In genomic region chr13:51674276-51674675, GRCh38 we compare ENCODE assay signal across 15 cellular contexts.
DNase-seq lines count a peak whose midpoint lies in the region; ATAC-seq, FAIRE-seq and TF ChIP-seq lines count a peak whose summit lies in the region.
"Had no signal": no experiment of that assay in that cellular context is flagged by ENCODE, and none has a peak within 500 bp of the region (broad histone marks: within the 10 kb centered on the region; RNA-seq: fewer than 3 reads in every experiment).

No MANE protein-coding gene starts in this region.

- H3K27me3 Mint-ChIP-seq in activated CD4-positive, alpha-beta T cell treated with anti-CD3 and anti-CD28 coated beads, Interleukin-2, amount 10 ng/mL, durations not matched to agents 24 days and 14 days = no peaks in the 10 kb centered on the region

- no peak overlapping the region for H3K4ac ChIP-seq in H1 (replicated peaks; ENCODE audit: insufficient read length, low read depth, low read length)

- peaks cover 9% of the 10 kb centered on the region for H3K36me3 Mint-ChIP-seq in activated CD4-positive, alpha-beta T cell treated with anti-CD3 and anti-CD28 coated beads, Interleukin-2, amount 10 ng/mL, durations not matched to agents 24 days and 14 days (ENCODE audit: low read depth)

- H3K56ac ChIP-seq in H1 (replicated peaks; ENCODE audit: insufficient read length, low read depth, low read length) = no peak overlapping the region

- H2BK120ac ChIP-seq in H1 (replicated peaks; ENCODE audit: low read depth, low read length) = no peak overlapping the region

- no peak for TF ChIP-seq CTCF in 22Rv1 (IDR thresholded peaks at IDR 0.05)
- TF ChIP-seq CTCF in H1 (IDR thresholded peaks at IDR 0.05; ENCODE audit: control extremely low read depth in 1 of 3, insufficient read depth in 1 of 3, low read depth in 1 of 3, low read length in 3 of 3) = no peak
- no peak for TF ChIP-seq CTCF in lower lobe of right lung (IDR thresholded peaks at IDR 0.05)

- TF ChIP-seq RAD21 in H1 (IDR thresholded peaks at IDR 0.05 in 1 of 2, conservative IDR thresholded peaks at IDR 0.05 in 1 of 2; ENCODE audit: low read depth in 2 of 2, low read length in 2 of 2) = no peak

- H3K36me3 ChIP-seq in H1 (ENCODE audit: control insufficient read depth in 2 of 4, insufficient read depth in 4 of 4, low read length in 3 of 4) (no peaks in the 10 kb centered on the region), lower lobe of right lung (no peaks in the 10 kb centered on the region)
- H3K36me3 ChIP-seq: uterus had no signal

- POLR2A ChIA-PET in H1 (lab: Charles Lee; ENCODE audit: partially characterized antibody) = interaction anchor here (0.6 to 2.1 kb wide), 3 partner anchors 11 to 221 kb away, joined by 3 to 6 read pairs (median 4); partner anchors contain the start of gene INTS6

- no peaks in the 10 kb centered on the region for H3K23me2 ChIP-seq in H1 (ENCODE audit: low read depth, low read length)

- H3K23ac ChIP-seq in H1 (ENCODE audit: insufficient read length) = no peak overlapping the region

- peaks cover 6% of the 10 kb centered on the region for H3K9me3 Mint-ChIP-seq in activated CD4-positive, alpha-beta T cell treated with anti-CD3 and anti-CD28 coated beads, Interleukin-2, amount 10 ng/mL, durations not matched to agents 24 days and 14 days

- H2BK12ac ChIP-seq in H1 (ENCODE audit: low read depth, low read length) = no peak overlapping the region

- H3K14ac ChIP-seq in H1 (ENCODE audit: insufficient read length) = no peak overlapping the region

- no peaks in the 10 kb centered on the region for H3K27me3 ChIP-seq in H1 (replicated peaks in 1 of 4; ENCODE audit: control insufficient read depth in 3 of 4, extremely low read depth in 1 of 4, insufficient read depth in 3 of 4, low read length in 3 of 4)
- H3K27me3 ChIP-seq in lower lobe of right lung (ENCODE audit: low read depth) = no peaks in the 10 kb centered on the region
- H3K27me3 ChIP-seq: uterus had no signal

- H4K8ac ChIP-seq in H1 (ENCODE audit: extremely low read depth, insufficient read depth, low read length) = no peak overlapping the region

- H3K4me3 ChIP-seq in H1 (ENCODE audit: extremely low read depth in 1 of 4, insufficient read depth in 2 of 4, low read depth in 3 of 4, low read length in 4 of 4) (no peak overlapping the region), lower lobe of right lung (no peak overlapping the region)
- H3K4me3 ChIP-seq: uterus had no signal

- no peak overlapping the region for H2BK20ac ChIP-seq in H1 (ENCODE audit: low read length)

- H3K9ac ChIP-seq in H1 (replicated peaks in 1 of 4; ENCODE audit: extremely low read depth in 1 of 4, low read depth in 3 of 4, low read length in 3 of 4) = no peak overlapping the region

- no peak overlapping the region for H2BK5ac ChIP-seq in H1 (ENCODE audit: low read depth, low read length)

- no peak overlapping the region for H2AK5ac ChIP-seq in H1 (ENCODE audit: low read depth, low read length)

- H3K4me3 Mint-ChIP-seq in activated CD4-positive, alpha-beta T cell treated with anti-CD3 and anti-CD28 coated beads, Interleukin-2, amount 10 ng/mL, durations not matched to agents 24 days and 14 days = no peak overlapping the region

- H3K4me1 ChIP-seq in H1 (replicated peaks in 1 of 4; ENCODE audit: control insufficient read depth in 3 of 4, insufficient read depth in 4 of 4, low read length in 3 of 4) (peaks cover 0 to 4% (median 1%) of the 10 kb centered on the region in 4 experiments; a peak in 3 of 7 replicates), lower lobe of right lung (peaks cover 15% of the 10 kb centered on the region)
- H3K4me1 ChIP-seq: uterus had no signal

- CTCF ChIA-PET in H1 (lab: Charles Lee; ENCODE audit: partially characterized antibody) = no interaction called here

- no peak overlapping the region for H3K27ac Mint-ChIP-seq in activated CD4-positive, alpha-beta T cell treated with anti-CD3 and anti-CD28 coated beads, Interleukin-2, amount 10 ng/mL, durations not matched to agents 24 days and 14 days

- 60% methylated on average over 5 of the region's 5 CpGs; no CpG with 5 or more reads in 1 of the 2 experiments for WGBS in H1 (ENCODE audit: extremely low coverage in 1 of 2, insufficient coverage in 1 of 2, insufficient read length in 1 of 2, insufficient replicate concordance in 2 of 2, low coverage in 1 of 2, low lambda C conversion rate in 2 of 2, missing lambda C conversion rate in 1 of 2), 2 experiments

- TF ChIP-seq EP300 in H1 (IDR thresholded peaks at IDR 0.05; ENCODE audit: borderline replicate concordance in 1 of 2, low read depth in 2 of 2, low read length in 2 of 2) = no peak

- H3K79me1 ChIP-seq in H1 (ENCODE audit: low read depth, low read length) = peaks cover 2% of the 10 kb centered on the region; the same call in 1 of the 2 replicates

- no peak overlapping the region for H2AFZ ChIP-seq in H1 (ENCODE audit: low read length)

- H4K20me1 ChIP-seq in H1 (replicated peaks in 1 of 2; ENCODE audit: control insufficient read depth in 1 of 2, insufficient read depth in 2 of 2, low read length in 2 of 2) = no peaks in the 10 kb centered on the region

- no peak overlapping the region for H3K4me2 ChIP-seq in H1 (ENCODE audit: insufficient read depth in 1 of 2, low read depth in 2 of 2, low read length in 2 of 2)

- no peaks in the 10 kb centered on the region for H3K9me3 ChIP-seq in H1 (ENCODE audit: insufficient read depth in 2 of 2, low read depth in 1 of 2, low read length in 1 of 2)
- H3K9me3 ChIP-seq in lower lobe of right lung = no peaks in the 10 kb centered on the region
- H3K9me3 ChIP-seq: uterus had no signal

- no peak overlapping the region for H4K5ac ChIP-seq in H1 (ENCODE audit: insufficient read length, low read depth, low read length)

- intact Hi-C loops in lower lobe of right lung (cut with DNase I) = no loop called here
- intact Hi-C loops in activated CD4-positive, alpha-beta T cell treated with anti-CD3 and anti-CD28 coated beads, Interleukin-2, amount 10 ng/mL, durations not matched to agents 24 days and 14 days (cut with micrococcal nuclease) = no loop called here

- no peak overlapping the region for H4K91ac ChIP-seq in H1 (replicated peaks; ENCODE audit: insufficient read length, low read length)

- no peak overlapping the region for H3K18ac ChIP-seq in H1 (ENCODE audit: extremely low read depth, low read length)

- peak overlapping the region; percentile 59 for H3K27ac ChIP-seq in 22Rv1
- H3K27ac ChIP-seq in H1 (ENCODE audit: low read depth, low read length) = no peak overlapping the region
- H3K27ac ChIP-seq in lower lobe of right lung = peak overlapping the region; percentile 38
- H3K27ac ChIP-seq: uterus had no signal

- DNase-seq in NCI-H2029 (lab: John Stamatoyannopoulos, UW) = peak; percentile 64
- no peak for DNase-seq in H1 (ENCODE audit: low read depth in 1 of 2, low spot score in 2 of 2)
- peak; percentile 78 for DNase-seq in lower lobe of right lung
- DNase-seq in activated CD4-positive, alpha-beta T cell treated with anti-CD3 and anti-CD28 coated beads, Interleukin-2, amount 10 ng/mL, durations not matched to agents 24 days and 14 days = no peak
- no peak for DNase-seq in midbrain (lab: John Stamatoyannopoulos, UW)
- DNase-seq: activated CD4-positive, alpha-beta T cell treated with anti-CD3 and anti-CD28 coated beads, Interleukin-2, amount 50 U/mL, for 4 hours; DND-41; HCEC 1CT; NCI-H1436; uterus had no signal

- no peak overlapping the region for H2BK15ac ChIP-seq in H1 (ENCODE audit: low read length)

- peaks cover 2% of the 10 kb centered on the region for H3K4me1 Mint-ChIP-seq in activated CD4-positive, alpha-beta T cell treated with anti-CD3 and anti-CD28 coated beads, Interleukin-2, amount 10 ng/mL, durations not matched to agents 24 days and 14 days

- FAIRE-seq in H1 (lab: Jason Lieb, UNC) = peak; percentile 68
- FAIRE-seq: endothelial cell of umbilical vein, GM12891 had no signal

- ATAC-seq in lower lobe of right lung = peak; percentile 95 to 98
- ATAC-seq in HG03439 (IDR thresholded peaks at IDR 0.05; ENCODE audit: unreplicated experiment) = no peak
- ATAC-seq in HG02588 (IDR thresholded peaks at IDR 0.05; ENCODE audit: unreplicated experiment) = no peak

- no peak for TF ChIP-seq POLR2A in H1 (IDR thresholded peaks at IDR 0.05; ENCODE audit: control extremely low read depth in 1 of 2, low read depth in 2 of 2, low read length in 2 of 2)

- H3K79me2 ChIP-seq in H1 (ENCODE audit: control insufficient read depth in 1 of 2, insufficient read depth in 2 of 2, low read length in 2 of 2) = peaks cover 0 to 69% of the 10 kb centered on the region in 2 experiments; a peak in 2 of 4 replicates

TF ChIP-seq in H1, 55 proteins besides CTCF, POLR2A, EP300 and RAD21 (continues in another document):
- 0 out of 2 replicates have a peak, but pooled peaks have one; percentile 46 for TF ChIP-seq SP1 (IDR thresholded peaks at IDR 0.05; ENCODE audit: low read depth, low read length)
- TF ChIP-seq ATF3 (IDR thresholded peaks at IDR 0.05; ENCODE audit: insufficient read depth, low read depth, low read length) = no peak
- TF ChIP-seq CBX8 (IDR thresholded peaks at IDR 0.05; ENCODE audit: borderline replicate concordance, low read depth, low read length) = no peak
- TF ChIP-seq ASH2L (IDR thresholded peaks at IDR 0.05; ENCODE audit: low read length) = peak; percentile 40
- no peak for TF ChIP-seq KDM1A (IDR thresholded peaks at IDR 0.05; ENCODE audit: borderline replicate concordance, low read length)
- no peak for TF ChIP-seq YY1 (IDR thresholded peaks at IDR 0.05; ENCODE audit: low read depth, low read length)
- no peak for TF ChIP-seq EGR1 (IDR thresholded peaks at IDR 0.05; ENCODE audit: borderline replicate concordance, low read depth, low read length)
- TF ChIP-seq FOSL1 (IDR thresholded peaks at IDR 0.05; ENCODE audit: insufficient read depth, low read depth, low read length) = no peak
- TF ChIP-seq SP2 (IDR thresholded peaks at IDR 0.05; ENCODE audit: low read length) = no peak

Comparison
In these comparisons a context has a peak if more than half of its experiments do, and no peak if none do; other contexts are left out.
1. DNase-seq: peak in NCI-H2029 (single experiment) and lower lobe of right lung (single experiment); none in H1 (0 of 2), activated CD4-positive, alpha-beta T cell treated with anti-CD3 and anti-CD28 coated beads, Interleukin-2, amount 10 ng/mL, durations not matched to agents 24 days and 14 days (single experiment) and midbrain (single experiment).
2. ATAC-seq: peak in lower lobe of right lung (2 of 2); none in HG03439 (single experiment) and HG02588 (single experiment).